In the genomic region with DNA sequence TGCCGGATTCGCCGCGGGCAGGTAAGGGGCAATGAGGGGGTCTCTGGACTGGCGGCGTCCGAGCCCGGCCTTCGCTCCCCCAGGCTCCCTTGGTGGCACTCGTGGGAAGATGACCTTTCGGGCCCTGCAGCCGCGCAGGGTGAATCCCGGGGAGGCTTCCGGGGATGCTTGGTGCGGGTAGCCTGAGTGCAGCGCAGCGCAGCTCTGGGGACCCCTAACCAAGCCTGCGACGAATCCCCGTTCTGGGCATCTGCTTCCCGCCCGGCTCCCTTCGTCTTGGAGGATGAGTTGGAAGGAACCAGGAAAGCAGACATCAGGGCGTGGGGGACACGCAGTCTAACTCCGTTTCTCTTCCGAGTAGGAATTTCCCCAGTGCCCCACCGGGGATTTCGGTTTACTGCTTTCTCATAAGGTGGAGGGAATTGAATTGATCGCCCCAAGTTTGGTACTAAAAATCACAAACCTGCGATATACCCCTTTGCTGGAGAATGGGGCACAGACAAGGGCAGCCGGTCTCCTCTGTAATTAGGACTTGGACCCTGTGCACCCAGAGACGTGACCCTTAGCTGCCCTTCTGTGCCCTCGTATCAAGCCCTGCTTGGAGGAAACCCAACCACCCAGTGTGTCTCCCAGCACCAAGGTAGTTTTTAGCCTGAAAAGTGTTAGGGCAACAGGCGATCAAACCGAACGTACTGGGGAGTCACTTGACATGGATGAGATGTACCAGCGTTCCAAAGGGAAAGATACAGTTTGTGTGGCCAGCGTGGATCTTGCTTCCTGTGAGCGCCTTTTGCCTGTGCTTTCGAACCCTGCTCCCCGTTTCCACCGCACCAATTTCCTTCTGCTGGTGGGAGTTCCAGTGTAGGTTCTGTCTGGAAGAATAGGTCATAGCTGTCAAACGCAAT, we compare ENCODE assay signal across 8 cellular contexts. TPM values are rescaled to one million over a fixed set of nuclear protein-coding genes. Genes with fewer than 3 reads are reported as not detected.
DNase-seq lines count a peak whose midpoint lies in the region; ATAC-seq and TF ChIP-seq lines count a peak whose summit lies in the region.

No MANE protein-coding gene starts in this region.

- H3K4me1 ChIP-seq in PC-9 (replicated peaks; ENCODE audit: insufficient read depth) = no peaks in the 10 kb centered on the region

- BruUV-seq in PC-9 (replicated peaks; lab: Mats Ljungman, UMichigan) = no TSS peak

- intact Hi-C loops in natural killer cell (cut with micrococcal nuclease) (no loop called here), PC-9 (cut with micrococcal nuclease; ENCODE audit: unreplicated experiment) (no loop called here)

- no peaks in the 10 kb centered on the region for H3K79me2 ChIP-seq in PC-9 (ENCODE audit: low read depth)

- H3K4me3 ChIP-seq in PC-9 = no peak overlapping the region

- no peaks in the 10 kb centered on the region for H3K9me3 ChIP-seq in PC-9 (ENCODE audit: insufficient read depth, low read depth)

- H3K9me2 ChIP-seq in PC-9 (ENCODE audit: insufficient read depth) = peaks cover 3% of the 10 kb centered on the region; the same call in 1 of the 2 replicates

- no peak for TF ChIP-seq CTCF in chondrocyte (IDR thresholded peaks at IDR 0.05)
- no peak for TF ChIP-seq CTCF in natural killer cell (IDR thresholded peaks at IDR 0.05)
- TF ChIP-seq CTCF in PC-9 (conservative IDR thresholded peaks at IDR 0.05) = no peak

- CTCF ChIA-PET in PC-9 (lab: Charles Lee) = interaction anchor here (1.0 kb wide), 1 partner anchor 18 kb away, joined by 4 read pairs; no protein-coding TSS in a partner anchor

- ATAC-seq in GM19035 (IDR thresholded peaks at IDR 0.05; ENCODE audit: unreplicated experiment) (peak; percentile 25), HG03103 (IDR thresholded peaks at IDR 0.05; ENCODE audit: low read depth, unreplicated experiment) (peak; percentile 4), natural killer cell (no peak), GM18873 (IDR thresholded peaks at IDR 0.05; ENCODE audit: low FRiP score, unreplicated experiment) (no peak)

- no peaks in the 10 kb centered on the region for H4K20me1 ChIP-seq in PC-9 (ENCODE audit: insufficient read depth)

- H3K9me3 Mint-ChIP-seq in chondrocyte (ENCODE audit: low read depth) (no peaks in the 10 kb centered on the region), natural killer cell (no peaks in the 10 kb centered on the region)

- H2AFZ ChIP-seq in PC-9 = no peak overlapping the region

- H3K4me3 Mint-ChIP-seq in chondrocyte (ENCODE audit: unreplicated experiment) = peak overlapping the region; percentile 73
- peak overlapping the region; percentile 86 for H3K4me3 Mint-ChIP-seq in natural killer cell

- no peaks in the 10 kb centered on the region for H3K36me3 Mint-ChIP-seq in chondrocyte (ENCODE audit: low read depth)
- H3K36me3 Mint-ChIP-seq in natural killer cell = no peaks in the 10 kb centered on the region

- POLR2A ChIA-PET in PC-9 (lab: Charles Lee; ENCODE audit: unreplicated experiment) = no interaction called here

- H3K27me3 Mint-ChIP-seq in chondrocyte (ENCODE audit: low read depth) = peaks cover 22% of the 10 kb centered on the region
- peaks cover 8 to 38% of the 10 kb centered on the region in 2 donors for H3K27me3 Mint-ChIP-seq in natural killer cell (ENCODE audit: low read depth in 2 of 2)

- no peaks in the 10 kb centered on the region for H3F3A ChIP-seq in PC-9 (ENCODE audit: insufficient read depth, low read depth)

- no peaks in the 10 kb centered on the region for H3K36me3 ChIP-seq in PC-9 (ENCODE audit: low read depth)

- peaks cover 16% of the 10 kb centered on the region; the same call in 1 of the 2 replicates for H3K27me3 ChIP-seq in PC-9 (ENCODE audit: insufficient read depth, low read depth)

- H3K27ac Mint-ChIP-seq in chondrocyte (ENCODE audit: unreplicated experiment) (no peak overlapping the region), natural killer cell (no peak overlapping the region)

- no peak overlapping the region for H3K27ac ChIP-seq in PC-9

- peaks cover 5% of the 10 kb centered on the region for H3K4me1 Mint-ChIP-seq in chondrocyte (ENCODE audit: low read depth)
- H3K4me1 Mint-ChIP-seq in natural killer cell = peaks cover 7 to 18% of the 10 kb centered on the region in 2 donors

- peak; percentile 91 for DNase-seq in chondrocyte (ENCODE audit: low spot score)
- DNase-seq in natural killer cell = no peak
- DNase-seq in PC-9 = no peak
- no peak for DNase-seq in NCI-H2227 treated with DMSO at 0.1 percent for 48 hours (lab: John Stamatoyannopoulos, UW)
- DNase-seq in cortex of kidney (lab: John Stamatoyannopoulos, UW) = no peak

- H3K4me2 ChIP-seq in PC-9 = no peak overlapping the region

RNA-seq across cellular contexts. Expression of a gene that starts 1.0 kb away (rescaled TPM):
- 0.90 to 6.7 TPM (median 0.99 TPM) in 3 replicates for total RNA-seq in chondrocyte
- total RNA-seq in natural killer cell = not detected
- not detected in 2 replicates for total RNA-seq in PC-9 (2021)

RNA-seq across cellular contexts. Expression of a gene that starts 52.0 kb away (rescaled TPM):
- total RNA-seq in chondrocyte (0.74 to 2.4 TPM (median 0.82 TPM) in 3 replicates), natural killer cell (1 to 10 TPM; 2.2 to 8.1 (median 6.1) TPM), PC-9 (2021) (6.5 and 6.9 TPM in 2 replicates)

Comparison
In these comparisons a context has a peak if more than half of its experiments do, and no peak if none do; other contexts are left out.
1. ATAC-seq: peak in GM19035 (single experiment) and HG03103 (single experiment); none in natural killer cell (0 of 3) and GM18873 (single experiment).